ENCODE assay signal across 21 cellular contexts in the genomic region with DNA sequence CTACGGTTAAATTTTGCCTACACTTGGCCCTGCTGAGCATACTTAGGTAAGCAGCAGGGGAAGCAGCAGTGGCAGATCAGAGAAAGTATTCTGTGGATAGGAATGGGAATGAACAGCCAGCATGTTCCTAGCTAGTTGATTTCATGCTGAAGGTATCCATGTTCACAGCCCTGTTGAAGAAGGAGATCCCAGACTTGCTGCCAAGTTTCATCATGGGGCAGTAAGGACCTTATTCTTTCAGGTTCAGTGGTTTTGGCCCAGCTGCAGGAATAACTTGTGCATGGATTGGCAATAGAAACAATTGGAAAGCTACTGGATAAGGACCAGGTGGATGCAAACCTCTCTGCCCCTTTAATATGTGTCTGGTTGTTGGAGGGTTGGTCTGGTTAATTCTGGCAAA.
DNase-seq lines count a peak whose midpoint lies in the region; ATAC-seq, FAIRE-seq and TF ChIP-seq lines count a peak whose summit lies in the region.
"Had no signal": no experiment of that assay in that cellular context is flagged by ENCODE, and none has a peak within 500 bp of the region (broad histone marks: within the 10 kb centered on the region; RNA-seq: fewer than 3 reads in every experiment).

No MANE protein-coding gene starts in this region.

- peaks cover 16% of the 10 kb centered on the region for H3K36me3 Mint-ChIP-seq in astrocyte (ENCODE audit: low read depth, unreplicated experiment)
- H3K36me3 Mint-ChIP-seq: CD8-positive, alpha-beta T cell had no signal

- H4K20me1 ChIP-seq in astrocyte (ENCODE audit: insufficient read depth, low read length), result no peaks in the 10 kb centered on the region

- H3K36me3 ChIP-seq in astrocyte (ENCODE audit: insufficient read depth, low read length), result no peaks in the 10 kb centered on the region
- no peaks in the 10 kb centered on the region for H3K36me3 ChIP-seq in gastroesophageal sphincter
- no peaks in the 10 kb centered on the region for H3K36me3 ChIP-seq in sigmoid colon
- H3K36me3 ChIP-seq: WERI-Rb-1 had no signal

- DNase-seq in HTR-8/SVneo (ENCODE audit: insufficient read length, low spot score), result no peak
- peak; percentile 94 for DNase-seq in astrocyte (ENCODE audit: low read depth)
- DNase-seq in sigmoid colon, result no peak
- DNase-seq in KBM-7, result no peak
- no peak for DNase-seq in NCI-H2081 treated with DMSO at 0.1 percent for 48 hours (lab: John Stamatoyannopoulos, UW)
- DNase-seq in omental fat pad (ENCODE audit: low spot score), result no peak
- DNase-seq: activated CD4-positive, alpha-beta T cell treated with anti-CD3 and anti-CD28 coated beads, Interleukin-2, amount 50 U/mL, for 4 hours; activated gamma-delta T cell; CD8-positive, alpha-beta T cell; DMS79 treated with DMSO at 0.1 percent for 48 hours; effector memory CD8-positive, alpha-beta T cell; kidney glomerular epithelial cell; NCI-H1417 treated with DMSO at 0.1 percent for 48 hours; NCI-H2171; NCI-H748 treated with DMSO at 0.1 percent for 48 hours; OCI-M1; retina; WERI-Rb-1 had no signal

- peaks cover 33% of the 10 kb centered on the region for H3K4me1 Mint-ChIP-seq in astrocyte (ENCODE audit: low read depth, unreplicated experiment)

- no peak for ATAC-seq in gastroesophageal sphincter
- no peak for ATAC-seq in omental fat pad (ENCODE audit: low FRiP score)
- no peak for ATAC-seq in HG02642 (IDR thresholded peaks at IDR 0.05; ENCODE audit: poor library complexity, unreplicated experiment)
- ATAC-seq: CD8-positive, alpha-beta T cell; effector memory CD8-positive, alpha-beta T cell had no signal

- H3K9me3 ChIP-seq in astrocyte (ENCODE audit: insufficient read depth, low read depth, low read length) (peaks cover 9% of the 10 kb centered on the region), gastroesophageal sphincter (peaks cover 0 to 23% (median 0%) of the 10 kb centered on the region in 3 donors), sigmoid colon (peaks cover 0 to 8% (median 4%) of the 10 kb centered on the region in 4 donors)

- TF ChIP-seq POLR2A in gastroesophageal sphincter (IDR thresholded peaks at IDR 0.05) (no peak), sigmoid colon (IDR thresholded peaks at IDR 0.05) (no peak)

- H3K4me1 ChIP-seq in astrocyte (ENCODE audit: insufficient read depth, low read length) (peaks cover 27% of the 10 kb centered on the region), gastroesophageal sphincter (peaks cover 13 to 56% (median 14%) of the 10 kb centered on the region in 3 donors), sigmoid colon (peaks cover 0 to 45% (median 32%) of the 10 kb centered on the region in 4 donors)

- intact Hi-C loops in sigmoid colon (cut with DNase I), result no loop called here

- no peaks in the 10 kb centered on the region for H3K79me2 ChIP-seq in astrocyte (ENCODE audit: insufficient read depth, low read length)

- H3K4me3 ChIP-seq in astrocyte (ENCODE audit: insufficient read depth, low read depth, low read length) (no peak overlapping the region), gastroesophageal sphincter (no peak overlapping the region), sigmoid colon (no peak overlapping the region)

- TF ChIP-seq EP300 in gastroesophageal sphincter (IDR thresholded peaks at IDR 0.05) (no peak), sigmoid colon (IDR thresholded peaks at IDR 0.05) (no peak)

- H3K4me2 ChIP-seq in astrocyte (ENCODE audit: low read length), result no peak overlapping the region

- H3K4me3 Mint-ChIP-seq in astrocyte (ENCODE audit: unreplicated experiment), result no peak overlapping the region
- H3K4me3 Mint-ChIP-seq: CD8-positive, alpha-beta T cell; effector memory CD8-positive, alpha-beta T cell; T-helper 1 cell treated with Interleukin-12 subunit alpha and Interleukin-12 subunit beta and Interleukin-4 antibody, amounts not matched to agents 30 μg/mL and 1 μg/mL, for 36 hours had no signal

- in situ Hi-C loops in KBM-7 (cut with MboI; ENCODE audit: low pct_unique_long_range_greater_than_20kb, low sequenced_read_pairs), result no loop called here

- no peak overlapping the region for H3K9ac ChIP-seq in astrocyte (ENCODE audit: low read length)

- H2AFZ ChIP-seq in astrocyte (ENCODE audit: low read depth, low read length), result no peak overlapping the region

- no peaks in the 10 kb centered on the region for H3K27me3 Mint-ChIP-seq in astrocyte (ENCODE audit: low read depth, unreplicated experiment)

- no peak overlapping the region for H3K27ac ChIP-seq in astrocyte (ENCODE audit: low read depth, low read length)
- H3K27ac ChIP-seq in gastroesophageal sphincter, result peak overlapping the region in 3 of 4 donors; percentile 17 to 60 (median 31)
- peak overlapping the region; percentile 8 to 66 (median 50) for H3K27ac ChIP-seq in sigmoid colon
- H3K27ac ChIP-seq: WERI-Rb-1 had no signal

- H3K27ac Mint-ChIP-seq in astrocyte (ENCODE audit: unreplicated experiment), result no peak overlapping the region
- H3K27ac Mint-ChIP-seq: CD8-positive, alpha-beta T cell; effector memory CD8-positive, alpha-beta T cell; T-helper 1 cell treated with Interleukin-12 subunit alpha and Interleukin-12 subunit beta and Interleukin-4 antibody, amounts not matched to agents 30 μg/mL and 1 μg/mL, for 36 hours had no signal

- H3K27me3 ChIP-seq in astrocyte (ENCODE audit: insufficient read depth, low read length) (no peaks in the 10 kb centered on the region), gastroesophageal sphincter (no peaks in the 10 kb centered on the region), sigmoid colon (no peaks in the 10 kb centered on the region)

- FAIRE-seq in HTR-8/SVneo (lab: Jason Lieb, UNC) (peak; percentile 57), astrocyte (lab: Jason Lieb, UNC) (no peak)

- WGBS in gastroesophageal sphincter (ENCODE audit: low coverage in 1 of 2), 2 donors, result 100% methylated on average over 1 of the region's 1 CpG
- 93 to 99% methylated on average over 1 of the region's 1 CpG for WGBS in sigmoid colon, 2 donors

- H3K9me3 Mint-ChIP-seq in astrocyte (ENCODE audit: unreplicated experiment), result peaks cover 22% of the 10 kb centered on the region

- TF ChIP-seq CTCF in astrocyte (IDR thresholded peaks at IDR 0.05; ENCODE audit: insufficient read depth, low read depth, low read length) (no peak), gastroesophageal sphincter (IDR thresholded peaks at IDR 0.05) (no peak), sigmoid colon (IDR thresholded peaks at IDR 0.05) (no peak), omental fat pad (IDR thresholded peaks at IDR 0.05) (no peak)
